Comparison of ENCODE assay signal across 9 cellular contexts in genomic region chr13:31012285-31013024, GRCh38.
DNase-seq lines count a peak whose midpoint lies in the region; ATAC-seq and TF ChIP-seq lines count a peak whose summit lies in the region.
"Had no signal": no experiment of that assay in that cellular context is flagged by ENCODE, and none has a peak within 500 bp of the region (broad histone marks: within the 10 kb centered on the region; RNA-seq: fewer than 3 reads in every experiment).

No MANE protein-coding gene starts in this region.

- CTCF ChIA-PET in HCT116 (lab: Charles Lee), result no interaction called here

- H3K27me3 ChIP-seq in HCT116 (ENCODE audit: insufficient read depth, low read length) (no peaks in the 10 kb centered on the region), left ventricle myocardium inferior (ENCODE audit: low read depth) (peaks cover 63% of the 10 kb centered on the region)

- no peak for TF ChIP-seq POLR2A in HCT116 (IDR thresholded peaks at IDR 0.05; ENCODE audit: borderline replicate concordance, extremely low read depth, insufficient read depth, insufficient read length)

- intact Hi-C loops in HCT116 (cut with micrococcal nuclease) (loop anchor here (10.0 kb wide), 1 partner anchor 208 kb away; no protein-coding TSS in a partner anchor), left ventricle myocardium inferior (cut with micrococcal nuclease) (no loop called here)

- H3K79me2 ChIP-seq in HCT116 (ENCODE audit: insufficient read depth, low read length), result no peaks in the 10 kb centered on the region

- ATAC-seq in HCT116, result peak; percentile 66

- no peaks in the 10 kb centered on the region for H3K9me2 ChIP-seq in HCT116 (ENCODE audit: insufficient read depth)

- RAD21 ChIA-PET in HCT116 (lab: Charles Lee; ENCODE audit: low non-redundant PET in 1 of 2, low total read pairs in 2 of 2, uncharacterized antibody in 2 of 2, unreplicated experiment in 2 of 2), result no interaction called here

- in situ Hi-C loops in SK-MEL-5 (cut with HindIII; ENCODE audit: low pct_unique_long_range_greater_than_20kb, low sequenced_read_pairs), result no loop called here

- TF ChIP-seq RAD21 in HCT116 (IDR thresholded peaks at IDR 0.05; ENCODE audit: low read depth), result peak; percentile 70

- H2AFZ ChIP-seq in HCT116 (ENCODE audit: low read depth, low read length, poor library complexity, severe bottlenecking), result no peak overlapping the region

- H3K27ac ChIP-seq in C4-2B (no peak overlapping the region), HCT116 (ENCODE audit: low read depth, low read length) (no peak overlapping the region), left ventricle myocardium inferior (replicated peaks) (no peak overlapping the region)

- H4K20me1 ChIP-seq in HCT116 (ENCODE audit: insufficient read depth), result no peaks in the 10 kb centered on the region

- no TSS peak for BruUV-seq in HCT116 (replicated peaks; lab: Mats Ljungman, UMichigan)

- H3K9me3 ChIP-seq in HCT116 (ENCODE audit: control insufficient read depth in 1 of 2, insufficient read depth in 1 of 2, low read depth in 1 of 2, low read length in 2 of 2) (no peaks in the 10 kb centered on the region), left ventricle myocardium inferior (replicated peaks) (peaks cover 2% of the 10 kb centered on the region)

- no peak overlapping the region for H3K9ac ChIP-seq in HCT116 (ENCODE audit: low read length)

- peaks cover 4 to 5% of the 10 kb centered on the region in 2 experiments; a peak in 1 of 4 replicates for H3K4me1 ChIP-seq in HCT116 (ENCODE audit: control insufficient read depth in 1 of 2, insufficient read depth in 2 of 2, low read length in 2 of 2)
- no peaks in the 10 kb centered on the region for H3K4me1 ChIP-seq in left ventricle myocardium inferior

- no peak overlapping the region for H3K4me2 ChIP-seq in HCT116 (ENCODE audit: low read length)

- POLR2A ChIA-PET in HCT116 (lab: Charles Lee), result no interaction called here

- H3K36me3 ChIP-seq in HCT116 (ENCODE audit: control insufficient read depth in 1 of 2, insufficient read depth in 2 of 2, low read length in 2 of 2) (no peaks in the 10 kb centered on the region), left ventricle myocardium inferior (no peaks in the 10 kb centered on the region)

- TF ChIP-seq CTCF in C4-2B (conservative IDR thresholded peaks at IDR 0.05), result peak; percentile 75
- peak; percentile 42 to 61 (median 48); a peak in 4 of 6 replicates for TF ChIP-seq CTCF in HCT116 (IDR thresholded peaks at IDR 0.05 in 2 of 3, conservative IDR thresholded peaks at IDR 0.05 in 1 of 3; ENCODE audit: borderline replicate concordance in 1 of 3, insufficient read depth in 1 of 3, low read depth in 2 of 3, low read length in 2 of 3)
- no peak for TF ChIP-seq CTCF in left ventricle myocardium inferior (IDR thresholded peaks at IDR 0.05; ENCODE audit: borderline replicate concordance)

- DNase-seq in HCT116 (ENCODE audit: low read depth, low spot score) (no peak), SK-MEL-5 (ENCODE audit: low read depth, low spot score) (peak; percentile 47), iPS-NIHi11 (ENCODE audit: low spot score) (peak; percentile 34), T-helper 1 cell (no peak), left ventricle myocardium inferior (no peak), middle frontal gyrus (ENCODE audit: extremely low spot score, low spot score) (no peak), mesenteric fat pad (ENCODE audit: low spot score) (no peak)
- DNase-seq: RPMI8226 had no signal

- H3K4me3 ChIP-seq in HCT116 (replicated peaks in 1 of 2; ENCODE audit: low read depth in 1 of 2, low read length in 2 of 2) (no peak overlapping the region), left ventricle myocardium inferior (no peak overlapping the region)

TF ChIP-seq in HCT116, 20 proteins besides CTCF, POLR2A, EP300 and RAD21:
- TF ChIP-seq TCF7L2 (IDR thresholded peaks at IDR 0.05; ENCODE audit: borderline replicate concordance, extremely low read depth, insufficient read depth, insufficient read length) (no peak), ZFX (IDR thresholded peaks at IDR 0.05) (no peak), YY1 (IDR thresholded peaks at IDR 0.05; ENCODE audit: extremely low read depth, insufficient replicate concordance, low read depth, low read length) (no peak), ATF3 (IDR thresholded peaks at IDR 0.05) (no peak), ELF1 (IDR thresholded peaks at IDR 0.05; ENCODE audit: borderline replicate concordance, low read depth) (no peak), FOSL1 (IDR thresholded peaks at IDR 0.05; ENCODE audit: low read depth) (no peak), EZH2 (IDR thresholded peaks at IDR 0.05) (no peak), SP1 (IDR thresholded peaks at IDR 0.05; ENCODE audit: low read depth) (no peak), ZNF274 (IDR thresholded peaks at IDR 0.05; ENCODE audit: low read depth, low read length) (no peak), MAX (IDR thresholded peaks at IDR 0.05) (no peak), REST (IDR thresholded peaks at IDR 0.05; ENCODE audit: low read depth) (no peak), EZH2phosphoT487 (IDR thresholded peaks at IDR 0.05; ENCODE audit: borderline replicate concordance) (no peak)

Comparison
In these comparisons a context has a peak if more than half of its experiments do, and no peak if none do; other contexts are left out.
1. DNase-seq: peak in SK-MEL-5 (single experiment) and iPS-NIHi11 (single experiment); none in HCT116 (single experiment), T-helper 1 cell (0 of 5), left ventricle myocardium inferior (single experiment), middle frontal gyrus (single experiment) and mesenteric fat pad (single experiment).